In the genomic region with DNA sequence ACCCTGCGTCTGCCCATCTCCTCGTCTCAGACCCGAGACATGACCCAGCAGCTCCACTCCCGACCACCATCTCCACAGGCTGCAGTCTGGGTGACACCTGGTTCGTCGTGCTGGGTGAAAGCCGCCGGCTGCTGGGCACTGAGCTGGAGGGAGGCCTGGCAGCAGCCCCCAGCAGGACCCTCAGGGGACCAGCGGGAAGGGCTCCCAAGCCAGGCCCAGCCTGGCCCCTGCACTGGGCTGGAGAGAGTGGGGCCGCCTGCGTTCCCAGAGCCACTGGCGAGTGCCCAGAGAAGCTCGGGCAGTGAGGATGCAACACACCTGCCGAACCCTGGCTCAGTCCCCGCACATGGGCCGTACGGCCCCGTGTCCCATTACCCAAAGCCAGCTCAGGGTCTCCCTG, we compare ENCODE assay signal across 18 cellular contexts. TPM values are rescaled to one million over a fixed set of nuclear protein-coding genes. Genes with fewer than 3 reads are reported as not detected.
DNase-seq lines count a peak whose midpoint lies in the region; ATAC-seq, FAIRE-seq and TF ChIP-seq lines count a peak whose summit lies in the region.
"Had no signal": no experiment of that assay in that cellular context is flagged by ENCODE, and none has a peak within 500 bp of the region (broad histone marks: within the 10 kb centered on the region; RNA-seq: fewer than 3 reads in every experiment).

No MANE protein-coding gene starts in this region.

- WGBS in spleen, 5 donors = 89 to 97% (median 92%) methylated on average over 9 to 18 of the region's 18 CpGs

- DNase-seq in Right ventricle myocardium superior = peak; percentile 24
- DNase-seq in left ventricle myocardium inferior = no peak
- DNase-seq in chondrocyte (ENCODE audit: low spot score) = peak; percentile 90
- DNase-seq in kidney = peak; percentile 58
- DNase-seq in spleen = peak; percentile 69
- no peak for DNase-seq in NCI-H345 (lab: John Stamatoyannopoulos, UW)
- DNase-seq: CD8-positive, alpha-beta T cell; DMS 273 treated with DMSO at 0.1 percent for 48 hours; DMS53; DND-41; EL; IMR-90 had no signal

- H3K9me3 ChIP-seq in left ventricle myocardium inferior (replicated peaks) = no peaks in the 10 kb centered on the region
- no peaks in the 10 kb centered on the region for H3K9me3 ChIP-seq in kidney (ENCODE audit: control insufficient read depth in 1 of 2, low read length in 2 of 2)
- H3K9me3 ChIP-seq in spleen = no peaks in the 10 kb centered on the region
- H3K9me3 ChIP-seq: BLaER1 treated with 17β-estradiol and CSF1 and Interleukin-3, amounts not matched to agents 10 nM and 100 nM; HAP-1 had no signal

- no peak for TF ChIP-seq POLR2A in spleen (IDR thresholded peaks at IDR 0.05)

- no peak for ATAC-seq in Right ventricle myocardium superior (ENCODE audit: poor library complexity)
- no peak for ATAC-seq in GM21526 (IDR thresholded peaks at IDR 0.05; ENCODE audit: low FRiP score, unreplicated experiment)
- ATAC-seq: CD8-positive, alpha-beta T cell; GM12878 had no signal

- no peaks in the 10 kb centered on the region for H3K4me1 Mint-ChIP-seq in chondrocyte (ENCODE audit: low read depth)

- H3K27me3 ChIP-seq in left ventricle myocardium inferior (ENCODE audit: low read depth) (peaks cover 38% of the 10 kb centered on the region), spleen (replicated peaks in 1 of 7) (peaks cover 0 to 91% (median 20%) of the 10 kb centered on the region in 7 donors)

- H3K9ac ChIP-seq in kidney (ENCODE audit: low read length in 2 of 2) = no peak overlapping the region
- H3K9ac ChIP-seq: BLaER1 treated with 17β-estradiol and CSF1 and Interleukin-3, amounts not matched to agents 10 nM and 100 nM had no signal

- H3K36me3 Mint-ChIP-seq in chondrocyte (ENCODE audit: low read depth) = no peaks in the 10 kb centered on the region
- H3K36me3 Mint-ChIP-seq: CD8-positive, alpha-beta T cell had no signal

- intact Hi-C loops in Right ventricle myocardium superior (cut with DNase I) (no loop called here), left ventricle myocardium inferior (cut with micrococcal nuclease) (no loop called here), kidney (cut with DNase I) (no loop called here), spleen (cut with DNase I; ENCODE audit: low total_unique reads) (no loop called here)

- H3K36me3 ChIP-seq in left ventricle myocardium inferior = no peaks in the 10 kb centered on the region
- no peaks in the 10 kb centered on the region for H3K36me3 ChIP-seq in kidney (ENCODE audit: control insufficient read depth in 1 of 2, insufficient read depth in 2 of 2, low read length in 2 of 2)
- H3K36me3 ChIP-seq in spleen = no peaks in the 10 kb centered on the region
- H3K36me3 ChIP-seq: BLaER1 treated with 17β-estradiol and CSF1 and Interleukin-3, amounts not matched to agents 10 nM and 100 nM; HAP-1 had no signal

- H3K9me3 Mint-ChIP-seq in chondrocyte (ENCODE audit: low read depth) = no peaks in the 10 kb centered on the region
- H3K9me3 Mint-ChIP-seq: CD8-positive, alpha-beta T cell had no signal

- no peak overlapping the region for H3K4me3 Mint-ChIP-seq in chondrocyte (ENCODE audit: unreplicated experiment)
- H3K4me3 Mint-ChIP-seq: B cell; CD8-positive, alpha-beta T cell had no signal

- H3K4me3 ChIP-seq in left ventricle myocardium inferior (no peak overlapping the region), kidney (ENCODE audit: low read length in 2 of 2) (no peak overlapping the region), spleen (no peak overlapping the region)
- H3K4me3 ChIP-seq: BLaER1 treated with 17β-estradiol and CSF1 and Interleukin-3, amounts not matched to agents 10 nM and 100 nM; GM12878; HAP-1 had no signal

- FAIRE-seq in kidney (lab: Jason Lieb, UNC) = no peak
- FAIRE-seq: GM12878 had no signal

- H3K27ac Mint-ChIP-seq in chondrocyte (ENCODE audit: unreplicated experiment) = no peak overlapping the region
- H3K27ac Mint-ChIP-seq: B cell; CD8-positive, alpha-beta T cell had no signal

- peaks cover 8% of the 10 kb centered on the region for H3K27me3 Mint-ChIP-seq in chondrocyte (ENCODE audit: low read depth)

- H3K27ac ChIP-seq in left ventricle myocardium inferior (replicated peaks) = no peak overlapping the region
- H3K27ac ChIP-seq in kidney (ENCODE audit: low read depth in 2 of 2, low read length in 2 of 2) = no peak overlapping the region
- no peak overlapping the region for H3K27ac ChIP-seq in spleen
- H3K27ac ChIP-seq: BLaER1 treated with 17β-estradiol and CSF1 and Interleukin-3, amounts not matched to agents 10 nM and 100 nM; HL-60 had no signal

- TF ChIP-seq CTCF in left ventricle myocardium inferior (IDR thresholded peaks at IDR 0.05; ENCODE audit: borderline replicate concordance) (no peak), chondrocyte (IDR thresholded peaks at IDR 0.05) (no peak), kidney (IDR thresholded peaks at IDR 0.05; ENCODE audit: borderline replicate concordance, extremely low read depth, insufficient read depth) (no peak), spleen (IDR thresholded peaks at IDR 0.05 in 8 of 11, conservative IDR thresholded peaks at IDR 0.05 in 3 of 11) (no peak)

- no peaks in the 10 kb centered on the region for H3K4me1 ChIP-seq in left ventricle myocardium inferior
- peaks cover 0 to 10% of the 10 kb centered on the region in 2 donors for H3K4me1 ChIP-seq in kidney (ENCODE audit: control insufficient read depth in 1 of 2, insufficient read depth in 1 of 2, low read depth in 1 of 2, low read length in 2 of 2)
- H3K4me1 ChIP-seq in spleen = peaks cover 0 to under 1% (median 0%) of the 10 kb centered on the region in 6 donors
- H3K4me1 ChIP-seq: HAP-1 had no signal

RNA-seq across cellular contexts. Expression of gene CFAP46, which starts 21.3 kb away (rescaled TPM):
- total RNA-seq in Right ventricle myocardium superior (1.9 TPM), left ventricle myocardium inferior (0.99 TPM), chondrocyte (0.49 to 0.92 TPM (median 0.89 TPM) in 3 replicates), kidney (8.3 TPM), spleen (1 to 10 TPM in 1 of 7 donors, under 1 TPM in 5, not detected in 1; 0.09 to 1.1 (median 0.45) TPM)
- polyA plus RNA-seq in kidney (ENCODE audit: insufficient read depth, low read depth, low replicate concordance) (3.8 TPM), spleen (under 1 TPM in 2 of 3 donors, not detected in 1; 0.03 to 0.08 TPM)
- total RNA-seq: B cell; CD8-positive, alpha-beta T cell; GM12878 had no signal

Comparison
In these comparisons a context has a peak if more than half of its experiments do, and no peak if none do; other contexts are left out.
1. DNase-seq: peak in Right ventricle myocardium superior (single experiment), chondrocyte (single experiment), kidney (single experiment) and spleen (single experiment); none in left ventricle myocardium inferior (single experiment) and NCI-H345 (single experiment).